In genomic region chr15:85711590-85712192, GRCh38 we compare ENCODE assay signal across 1 cellular context.
TF ChIP-seq lines count a peak whose summit lies in the region.

No MANE protein-coding gene starts in this region.

TF ChIP-seq in GM12878, 131 proteins besides CTCF, POLR2A, EP300 and RAD21 (continued from another document and continues in another):
- TF ChIP-seq, protein P1, sequence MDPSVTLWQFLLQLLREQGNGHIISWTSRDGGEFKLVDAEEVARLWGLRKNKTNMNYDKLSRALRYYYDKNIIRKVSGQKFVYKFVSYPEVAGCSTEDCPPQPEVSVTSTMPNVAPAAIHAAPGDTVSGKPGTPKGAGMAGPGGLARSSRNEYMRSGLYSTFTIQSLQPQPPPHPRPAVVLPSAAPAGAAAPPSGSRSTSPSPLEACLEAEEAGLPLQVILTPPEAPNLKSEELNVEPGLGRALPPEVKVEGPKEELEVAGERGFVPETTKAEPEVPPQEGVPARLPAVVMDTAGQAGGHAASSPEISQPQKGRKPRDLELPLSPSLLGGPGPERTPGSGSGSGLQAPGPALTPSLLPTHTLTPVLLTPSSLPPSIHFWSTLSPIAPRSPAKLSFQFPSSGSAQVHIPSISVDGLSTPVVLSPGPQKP (IDR thresholded peaks at IDR 0.05; ENCODE audit: low read depth, low read length) = no peak
- TF ChIP-seq TCF12 (IDR thresholded peaks at IDR 0.05; ENCODE audit: low read depth, low read length) (no peak), NRF1 (conservative IDR thresholded peaks at IDR 0.05; ENCODE audit: low read depth, low read length) (no peak), ZNF274 (IDR thresholded peaks at IDR 0.05; ENCODE audit: insufficient read depth, insufficient read length) (no peak), BACH1 (IDR thresholded peaks at IDR 0.05; ENCODE audit: borderline replicate concordance) (no peak), SREBF2 (IDR thresholded peaks at IDR 0.05; ENCODE audit: low read length) (no peak), TAF1 (IDR thresholded peaks at IDR 0.05; ENCODE audit: borderline replicate concordance, low read depth, low read length) (no peak), RELA (IDR thresholded peaks at IDR 0.05; ENCODE audit: borderline replicate concordance, partially characterized antibody) (no peak), IKZF1 (conservative IDR thresholded peaks at IDR 0.05) (peak; percentile 51; the same call in 1 of the 2 replicates), TARDBP (IDR thresholded peaks at IDR 0.05; ENCODE audit: borderline replicate concordance) (no peak), NR2C1 (IDR thresholded peaks at IDR 0.05) (no peak), ZZZ3 (IDR thresholded peaks at IDR 0.05; ENCODE audit: control insufficient read depth, insufficient read length, low read depth) (no peak), SP1 (IDR thresholded peaks at IDR 0.05; ENCODE audit: low read depth, low read length) (no peak), POLR2AphosphoS2 (IDR thresholded peaks at IDR 0.05; ENCODE audit: low read depth, low read length) (no peak), IKZF2 (IDR thresholded peaks at IDR 0.05) (peak in 1 of 2 experiments; percentile 12; a peak in 1 of 4 replicates), ATF7 (IDR thresholded peaks at IDR 0.05; ENCODE audit: low read depth) (no peak), JUNB (IDR thresholded peaks at IDR 0.05) (no peak), CEBPB (IDR thresholded peaks at IDR 0.05; ENCODE audit: borderline replicate concordance in 1 of 2, low read depth in 2 of 2, low read length in 2 of 2) (no peak), NFYA (IDR thresholded peaks at IDR 0.05; ENCODE audit: borderline replicate concordance, low read depth, low read length) (no peak), PBX3 (IDR thresholded peaks at IDR 0.05; ENCODE audit: insufficient replicate concordance, low read depth, low read length) (no peak), ZNF622 (IDR thresholded peaks at IDR 0.05) (no peak), HCFC1 (IDR thresholded peaks at IDR 0.05; ENCODE audit: low read length) (no peak), YY1 (IDR thresholded peaks at IDR 0.05; ENCODE audit: low read depth, low read length) (no peak), SMARCA5 (IDR thresholded peaks at IDR 0.05) (peak; percentile 50; the same call in 1 of the 2 replicates), KLF5 (IDR thresholded peaks at IDR 0.05; ENCODE audit: partially characterized antibody) (no peak), CBX3 (IDR thresholded peaks at IDR 0.05; ENCODE audit: borderline replicate concordance, low read depth) (no peak), NR2C2 (IDR thresholded peaks at IDR 0.05; ENCODE audit: borderline replicate concordance, control insufficient read depth, insufficient read length, low read depth) (no peak), MLLT1 (IDR thresholded peaks at IDR 0.05) (0 out of 2 replicates have a peak, but pooled peaks have one; percentile 18), RUNX3 (IDR thresholded peaks at IDR 0.05; ENCODE audit: low read length) (peak; percentile 76), ATF2 (IDR thresholded peaks at IDR 0.05; ENCODE audit: low read length) (peak; percentile 51; the same call in 1 of the 2 replicates), ATF3 (IDR thresholded peaks at IDR 0.05; ENCODE audit: borderline replicate concordance, extremely low read depth, low read depth, low read length) (no peak), GABPA (IDR thresholded peaks at IDR 0.05; ENCODE audit: low read depth) (no peak)
- TF ChIP-seq, protein P2, sequence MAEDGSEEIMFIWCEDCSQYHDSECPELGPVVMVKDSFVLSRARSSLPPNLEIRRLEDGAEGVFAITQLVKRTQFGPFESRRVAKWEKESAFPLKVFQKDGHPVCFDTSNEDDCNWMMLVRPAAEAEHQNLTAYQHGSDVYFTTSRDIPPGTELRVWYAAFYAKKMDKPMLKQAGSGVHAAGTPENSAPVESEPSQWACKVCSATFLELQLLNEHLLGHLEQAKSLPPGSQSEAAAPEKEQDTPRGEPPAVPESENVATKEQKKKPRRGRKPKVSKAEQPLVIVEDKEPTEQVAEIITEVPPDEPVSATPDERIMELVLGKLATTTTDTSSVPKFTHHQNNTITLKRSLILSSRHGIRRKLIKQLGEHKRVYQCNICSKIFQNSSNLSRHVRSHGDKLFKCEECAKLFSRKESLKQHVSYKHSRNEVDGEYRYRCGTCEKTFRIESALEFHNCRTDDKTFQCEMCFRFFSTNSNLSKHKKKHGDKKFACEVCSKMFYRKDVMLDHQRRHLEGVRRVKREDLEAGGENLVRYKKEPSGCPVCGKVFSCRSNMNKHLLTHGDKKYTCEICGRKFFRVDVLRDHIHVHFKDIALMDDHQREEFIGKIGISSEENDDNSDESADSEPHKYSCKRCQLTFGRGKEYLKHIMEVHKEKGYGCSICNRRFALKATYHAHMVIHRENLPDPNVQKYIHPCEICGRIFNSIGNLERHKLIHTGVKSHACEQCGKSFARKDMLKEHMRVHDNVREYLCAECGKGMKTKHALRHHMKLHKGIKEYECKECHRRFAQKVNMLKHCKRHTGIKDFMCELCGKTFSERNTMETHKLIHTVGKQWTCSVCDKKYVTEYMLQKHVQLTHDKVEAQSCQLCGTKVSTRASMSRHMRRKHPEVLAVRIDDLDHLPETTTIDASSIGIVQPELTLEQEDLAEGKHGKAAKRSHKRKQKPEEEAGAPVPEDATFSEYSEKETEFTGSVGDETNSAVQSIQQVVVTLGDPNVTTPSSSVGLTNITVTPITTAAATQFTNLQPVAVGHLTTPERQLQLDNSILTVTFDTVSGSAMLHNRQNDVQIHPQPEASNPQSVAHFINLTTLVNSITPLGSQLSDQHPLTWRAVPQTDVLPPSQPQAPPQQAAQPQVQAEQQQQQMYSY (CRISPR knock-in tag; IDR thresholded peaks at IDR 0.05) = no peak
- TF ChIP-seq, protein P3, sequence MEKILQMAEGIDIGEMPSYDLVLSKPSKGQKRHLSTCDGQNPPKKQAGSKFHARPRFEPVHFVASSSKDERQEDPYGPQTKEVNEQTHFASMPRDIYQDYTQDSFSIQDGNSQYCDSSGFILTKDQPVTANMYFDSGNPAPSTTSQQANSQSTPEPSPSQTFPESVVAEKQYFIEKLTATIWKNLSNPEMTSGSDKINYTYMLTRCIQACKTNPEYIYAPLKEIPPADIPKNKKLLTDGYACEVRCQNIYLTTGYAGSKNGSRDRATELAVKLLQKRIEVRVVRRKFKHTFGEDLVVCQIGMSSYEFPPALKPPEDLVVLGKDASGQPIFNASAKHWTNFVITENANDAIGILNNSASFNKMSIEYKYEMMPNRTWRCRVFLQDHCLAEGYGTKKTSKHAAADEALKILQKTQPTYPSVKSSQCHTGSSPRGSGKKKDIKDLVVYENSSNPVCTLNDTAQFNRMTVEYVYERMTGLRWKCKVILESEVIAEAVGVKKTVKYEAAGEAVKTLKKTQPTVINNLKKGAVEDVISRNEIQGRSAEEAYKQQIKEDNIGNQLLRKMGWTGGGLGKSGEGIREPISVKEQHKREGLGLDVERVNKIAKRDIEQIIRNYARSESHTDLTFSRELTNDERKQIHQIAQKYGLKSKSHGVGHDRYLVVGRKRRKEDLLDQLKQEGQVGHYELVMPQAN (conservative IDR thresholded peaks at IDR 0.05) = no peak
- TF ChIP-seq, protein P4, sequence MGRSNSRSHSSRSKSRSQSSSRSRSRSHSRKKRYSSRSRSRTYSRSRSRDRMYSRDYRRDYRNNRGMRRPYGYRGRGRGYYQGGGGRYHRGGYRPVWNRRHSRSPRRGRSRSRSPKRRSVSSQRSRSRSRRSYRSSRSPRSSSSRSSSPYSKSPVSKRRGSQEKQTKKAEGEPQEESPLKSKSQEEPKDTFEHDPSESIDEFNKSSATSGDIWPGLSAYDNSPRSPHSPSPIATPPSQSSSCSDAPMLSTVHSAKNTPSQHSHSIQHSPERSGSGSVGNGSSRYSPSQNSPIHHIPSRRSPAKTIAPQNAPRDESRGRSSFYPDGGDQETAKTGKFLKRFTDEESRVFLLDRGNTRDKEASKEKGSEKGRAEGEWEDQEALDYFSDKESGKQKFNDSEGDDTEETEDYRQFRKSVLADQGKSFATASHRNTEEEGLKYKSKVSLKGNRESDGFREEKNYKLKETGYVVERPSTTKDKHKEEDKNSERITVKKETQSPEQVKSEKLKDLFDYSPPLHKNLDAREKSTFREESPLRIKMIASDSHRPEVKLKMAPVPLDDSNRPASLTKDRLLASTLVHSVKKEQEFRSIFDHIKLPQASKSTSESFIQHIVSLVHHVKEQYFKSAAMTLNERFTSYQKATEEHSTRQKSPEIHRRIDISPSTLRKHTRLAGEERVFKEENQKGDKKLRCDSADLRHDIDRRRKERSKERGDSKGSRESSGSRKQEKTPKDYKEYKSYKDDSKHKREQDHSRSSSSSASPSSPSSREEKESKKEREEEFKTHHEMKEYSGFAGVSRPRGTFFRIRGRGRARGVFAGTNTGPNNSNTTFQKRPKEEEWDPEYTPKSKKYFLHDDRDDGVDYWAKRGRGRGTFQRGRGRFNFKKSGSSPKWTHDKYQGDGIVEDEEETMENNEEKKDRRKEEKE (IDR thresholded peaks at IDR 0.05) = no peak
- TF ChIP-seq, protein P5, sequence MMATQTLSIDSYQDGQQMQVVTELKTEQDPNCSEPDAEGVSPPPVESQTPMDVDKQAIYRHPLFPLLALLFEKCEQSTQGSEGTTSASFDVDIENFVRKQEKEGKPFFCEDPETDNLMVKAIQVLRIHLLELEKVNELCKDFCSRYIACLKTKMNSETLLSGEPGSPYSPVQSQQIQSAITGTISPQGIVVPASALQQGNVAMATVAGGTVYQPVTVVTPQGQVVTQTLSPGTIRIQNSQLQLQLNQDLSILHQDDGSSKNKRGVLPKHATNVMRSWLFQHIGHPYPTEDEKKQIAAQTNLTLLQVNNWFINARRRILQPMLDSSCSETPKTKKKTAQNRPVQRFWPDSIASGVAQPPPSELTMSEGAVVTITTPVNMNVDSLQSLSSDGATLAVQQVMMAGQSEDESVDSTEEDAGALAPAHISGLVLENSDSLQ (IDR thresholded peaks at IDR 0.05) = no peak
- TF ChIP-seq, protein P6, sequence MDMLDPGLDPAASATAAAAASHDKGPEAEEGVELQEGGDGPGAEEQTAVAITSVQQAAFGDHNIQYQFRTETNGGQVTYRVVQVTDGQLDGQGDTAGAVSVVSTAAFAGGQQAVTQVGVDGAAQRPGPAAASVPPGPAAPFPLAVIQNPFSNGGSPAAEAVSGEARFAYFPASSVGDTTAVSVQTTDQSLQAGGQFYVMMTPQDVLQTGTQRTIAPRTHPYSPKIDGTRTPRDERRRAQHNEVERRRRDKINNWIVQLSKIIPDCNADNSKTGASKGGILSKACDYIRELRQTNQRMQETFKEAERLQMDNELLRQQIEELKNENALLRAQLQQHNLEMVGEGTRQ (IDR thresholded peaks at IDR 0.05; ENCODE audit: borderline replicate concordance, low read depth, low read length) = no peak
- TF ChIP-seq, protein P7, sequence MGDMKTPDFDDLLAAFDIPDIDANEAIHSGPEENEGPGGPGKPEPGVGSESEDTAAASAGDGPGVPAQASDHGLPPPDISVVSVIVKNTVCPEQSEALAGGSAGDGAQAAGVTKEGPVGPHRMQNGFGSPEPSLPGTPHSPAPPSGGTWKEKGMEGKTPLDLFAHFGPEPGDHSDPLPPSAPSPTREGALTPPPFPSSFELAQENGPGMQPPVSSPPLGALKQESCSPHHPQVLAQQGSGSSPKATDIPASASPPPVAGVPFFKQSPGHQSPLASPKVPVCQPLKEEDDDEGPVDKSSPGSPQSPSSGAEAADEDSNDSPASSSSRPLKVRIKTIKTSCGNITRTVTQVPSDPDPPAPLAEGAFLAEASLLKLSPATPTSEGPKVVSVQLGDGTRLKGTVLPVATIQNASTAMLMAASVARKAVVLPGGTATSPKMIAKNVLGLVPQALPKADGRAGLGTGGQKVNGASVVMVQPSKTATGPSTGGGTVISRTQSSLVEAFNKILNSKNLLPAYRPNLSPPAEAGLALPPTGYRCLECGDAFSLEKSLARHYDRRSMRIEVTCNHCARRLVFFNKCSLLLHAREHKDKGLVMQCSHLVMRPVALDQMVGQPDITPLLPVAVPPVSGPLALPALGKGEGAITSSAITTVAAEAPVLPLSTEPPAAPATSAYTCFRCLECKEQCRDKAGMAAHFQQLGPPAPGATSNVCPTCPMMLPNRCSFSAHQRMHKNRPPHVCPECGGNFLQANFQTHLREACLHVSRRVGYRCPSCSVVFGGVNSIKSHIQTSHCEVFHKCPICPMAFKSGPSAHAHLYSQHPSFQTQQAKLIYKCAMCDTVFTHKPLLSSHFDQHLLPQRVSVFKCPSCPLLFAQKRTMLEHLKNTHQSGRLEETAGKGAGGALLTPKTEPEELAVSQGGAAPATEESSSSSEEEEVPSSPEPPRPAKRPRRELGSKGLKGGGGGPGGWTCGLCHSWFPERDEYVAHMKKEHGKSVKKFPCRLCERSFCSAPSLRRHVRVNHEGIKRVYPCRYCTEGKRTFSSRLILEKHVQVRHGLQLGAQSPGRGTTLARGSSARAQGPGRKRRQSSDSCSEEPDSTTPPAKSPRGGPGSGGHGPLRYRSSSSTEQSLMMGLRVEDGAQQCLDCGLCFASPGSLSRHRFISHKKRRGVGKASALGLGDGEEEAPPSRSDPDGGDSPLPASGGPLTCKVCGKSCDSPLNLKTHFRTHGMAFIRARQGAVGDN (IDR thresholded peaks at IDR 0.05) = peak; percentile 34; the same call in 1 of the 2 replicates
